In the genomic region with DNA sequence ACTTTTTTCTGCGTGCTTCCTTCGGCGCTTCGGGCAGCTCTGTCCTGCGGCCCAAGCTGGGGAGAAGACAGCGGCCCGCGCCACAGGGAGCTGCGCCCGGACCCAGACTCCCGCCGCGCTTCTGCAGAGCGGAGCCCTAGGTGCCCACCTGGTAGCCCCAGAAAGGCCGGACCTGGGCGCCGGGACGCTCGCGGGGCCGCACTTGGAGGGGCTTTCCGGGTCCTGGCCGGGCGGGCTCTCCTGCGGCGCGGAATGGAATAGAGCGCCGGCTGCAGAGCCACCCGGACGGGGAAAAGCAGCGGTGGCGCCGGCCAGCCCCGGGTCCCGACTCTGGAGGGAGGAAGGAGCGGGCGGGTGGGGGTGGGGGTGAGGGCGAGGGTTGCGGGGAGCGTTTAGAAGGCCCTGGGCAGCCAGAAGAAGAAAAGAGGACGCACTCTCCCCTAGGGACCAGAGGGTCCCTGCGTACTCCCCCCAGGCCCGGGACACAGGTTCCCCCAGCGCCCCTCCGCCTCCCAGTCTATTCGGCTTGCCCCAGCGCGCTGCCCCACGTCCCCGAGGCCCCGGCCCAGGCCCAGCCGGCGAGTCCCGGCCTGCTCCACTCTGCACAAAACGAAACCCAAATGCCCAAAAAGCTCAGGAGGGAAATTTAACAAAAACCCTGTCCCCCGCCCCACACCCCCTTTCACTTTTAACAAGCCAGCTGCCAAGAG, we compare ENCODE assay signal across 10 cellular contexts. TPM values are rescaled to one million over a fixed set of nuclear protein-coding genes. Genes with fewer than 3 reads are reported as not detected.
A peak's percentile ranks its signal among the peaks of the same experiment; 100 is the strongest.
DNase-seq lines count a peak whose midpoint lies in the region; ATAC-seq, FAIRE-seq and TF ChIP-seq lines count a peak whose summit lies in the region.
"Had no signal": no experiment of that assay in that cellular context is flagged by ENCODE, and none has a peak within 500 bp of the region (broad histone marks: within the 10 kb centered on the region; RNA-seq: fewer than 3 reads in every experiment).

No MANE protein-coding gene starts in this region.

- H3K4me1 ChIP-seq in kidney (ENCODE audit: control insufficient read depth in 1 of 2, insufficient read depth in 1 of 2, low read depth in 1 of 2, low read length in 2 of 2) (peaks cover 0 to 7% of the 10 kb centered on the region in 2 donors), small intestine (ENCODE audit: control insufficient read depth in 2 of 2, insufficient read depth in 1 of 2, low read depth in 1 of 2, low read length in 1 of 2) (no peaks in the 10 kb centered on the region)

- no peak for ATAC-seq in CD4-positive, alpha-beta T cell (ENCODE audit: poor library complexity)

- H3K27ac Mint-ChIP-seq in chondrocyte (ENCODE audit: unreplicated experiment), result peak overlapping the region; percentile 87
- no peak overlapping the region for H3K27ac Mint-ChIP-seq in CD4-positive, alpha-beta T cell
- H3K27ac Mint-ChIP-seq: activated naive CD8-positive, alpha-beta T cell; stimulated activated naive CD8-positive, alpha-beta T cell treated with anti-CD3 and anti-CD28 coated beads, Interleukin-15, Interleukin-2, amounts not matched to agents 100 ng/mL and 50 ng/mL, for 24 hours had no signal

- peaks cover 93% of the 10 kb centered on the region for H3K27me3 ChIP-seq in H7 (ENCODE audit: control insufficient read depth, insufficient read depth, low read length)
- H3K27me3 ChIP-seq in small intestine (ENCODE audit: control insufficient read depth in 2 of 2, insufficient read depth in 2 of 2, low read length in 2 of 2), result no peaks in the 10 kb centered on the region
- peaks cover 87% of the 10 kb centered on the region for H3K27me3 ChIP-seq in CD4-positive, alpha-beta T cell (ENCODE audit: control insufficient read depth, insufficient read depth, low read length)

- H3K27me3 Mint-ChIP-seq in chondrocyte (ENCODE audit: low read depth), result peaks cover 11% of the 10 kb centered on the region
- H3K27me3 Mint-ChIP-seq in CD4-positive, alpha-beta T cell, result peaks cover 57% of the 10 kb centered on the region

- H3K27ac ChIP-seq in kidney (ENCODE audit: low read depth in 2 of 2, low read length in 2 of 2), result peak overlapping the region; percentile 92 to 93
- peak overlapping the region; percentile 86 to 88 for H3K27ac ChIP-seq in small intestine (ENCODE audit: low read depth in 1 of 2, low read length in 1 of 2)
- no peak overlapping the region for H3K27ac ChIP-seq in CD4-positive, alpha-beta T cell (ENCODE audit: low read depth, low read length)

- H3K4me1 Mint-ChIP-seq in chondrocyte (ENCODE audit: low read depth), result peaks cover 23% of the 10 kb centered on the region
- H3K4me1 Mint-ChIP-seq in CD4-positive, alpha-beta T cell (ENCODE audit: low read depth), result peaks cover 16% of the 10 kb centered on the region

- peaks cover 19% of the 10 kb centered on the region for H3K36me3 Mint-ChIP-seq in chondrocyte (ENCODE audit: low read depth)
- H3K36me3 Mint-ChIP-seq in CD4-positive, alpha-beta T cell (ENCODE audit: low read depth), result no peaks in the 10 kb centered on the region
- H3K36me3 Mint-ChIP-seq: activated naive CD8-positive, alpha-beta T cell had no signal

- POLR2A ChIA-PET in CD4-positive, alpha-beta T cell (lab: Charles Lee), result no interaction called here

- DNase-seq in H7, result peak; percentile 91
- peak; percentile 87 for DNase-seq in chondrocyte (ENCODE audit: low spot score)
- peak; percentile 83 for DNase-seq in kidney
- DNase-seq in small intestine, result peak; percentile 52
- DNase-seq in dermis blood vessel endothelial cell, result no peak
- no peak for DNase-seq in CD4-positive, alpha-beta T cell
- DNase-seq in EL, result no peak
- DNase-seq in HPDE6-E6E7 (ENCODE audit: extremely low spot score), result no peak

- H3K36me3 ChIP-seq in H7 (replicated peaks; ENCODE audit: control insufficient read depth, insufficient read depth, low read length) (no peaks in the 10 kb centered on the region), kidney (ENCODE audit: control insufficient read depth in 1 of 2, insufficient read depth in 2 of 2, low read length in 2 of 2) (peaks cover 0 to 9% of the 10 kb centered on the region in 2 donors), small intestine (ENCODE audit: control insufficient read depth in 2 of 2, insufficient read depth in 2 of 2, low read length in 2 of 2) (no peaks in the 10 kb centered on the region)

- no peaks in the 10 kb centered on the region for H3K9me3 Mint-ChIP-seq in chondrocyte (ENCODE audit: low read depth)
- H3K9me3 Mint-ChIP-seq in CD4-positive, alpha-beta T cell, result no peaks in the 10 kb centered on the region
- H3K9me3 Mint-ChIP-seq: stimulated activated naive CD8-positive, alpha-beta T cell treated with anti-CD3 and anti-CD28 coated beads, Interleukin-15, Interleukin-2, amounts not matched to agents 100 ng/mL and 50 ng/mL, for 24 hours had no signal

- FAIRE-seq in kidney (lab: Jason Lieb, UNC), result no peak
- no peak for FAIRE-seq in small intestine (lab: Jason Lieb, UNC)

- intact Hi-C loops in kidney (cut with DNase I), result loop anchor here (10.0 kb wide), 1 partner anchor 908 kb away; no protein-coding TSS in a partner anchor
- intact Hi-C loops in CD4-positive, alpha-beta T cell (cut with DNase I, micrococcal nuclease), result loop anchor here in 1 of 2 experiments (5.0 kb wide), 2 partner anchors 640 to 910 kb away; no protein-coding TSS in a partner anchor

- H3K9ac ChIP-seq in kidney (ENCODE audit: low read length in 2 of 2), result peak overlapping the region; percentile 88 to 90

- H3K9me3 ChIP-seq in kidney (ENCODE audit: control insufficient read depth in 1 of 2, low read length in 2 of 2) (no peaks in the 10 kb centered on the region), small intestine (ENCODE audit: control insufficient read depth, low read depth) (no peaks in the 10 kb centered on the region)
- no peaks in the 10 kb centered on the region for H3K9me3 ChIP-seq in CD4-positive, alpha-beta T cell (ENCODE audit: control insufficient read depth, low read length)

- 4 to 17% (median 15%) methylated on average over 38 to 57 of the region's 57 CpGs for WGBS in small intestine, 3 donors

- no peak for TF ChIP-seq CTCF in chondrocyte (IDR thresholded peaks at IDR 0.05)
- no peak for TF ChIP-seq CTCF in kidney (IDR thresholded peaks at IDR 0.05; ENCODE audit: borderline replicate concordance, extremely low read depth, insufficient read depth)
- no peak for TF ChIP-seq CTCF in CD4-positive, alpha-beta T cell (IDR thresholded peaks at IDR 0.05)

- CTCF ChIA-PET in CD4-positive, alpha-beta T cell (lab: Charles Lee), result no interaction called here

- H3K4me3 Mint-ChIP-seq in chondrocyte (ENCODE audit: unreplicated experiment), result peak overlapping the region; percentile 94
- H3K4me3 Mint-ChIP-seq in CD4-positive, alpha-beta T cell, result no peak overlapping the region
- H3K4me3 Mint-ChIP-seq: activated naive CD8-positive, alpha-beta T cell; stimulated activated naive CD8-positive, alpha-beta T cell treated with anti-CD3 and anti-CD28 coated beads, Interleukin-15, Interleukin-2, amounts not matched to agents 100 ng/mL and 50 ng/mL, for 24 hours had no signal

- H3K4me3 ChIP-seq in H7 (ENCODE audit: insufficient read depth, low read depth, low read length) (peak overlapping the region; percentile 37; the same call in 1 of the 2 replicates), kidney (ENCODE audit: low read length in 2 of 2) (peak overlapping the region; percentile 77 to 88), small intestine (ENCODE audit: low read depth in 1 of 2, low read length in 2 of 2) (peak overlapping the region; percentile 26 to 52)

RNA-seq across cellular contexts. Expression of gene ZNF503, which starts 4.5 kb away (rescaled TPM):
- total RNA-seq in H7 (2014; rRNA removed; shearing (Covaris generic)), result 0.03 and 0.37 TPM in 2 replicates
- total RNA-seq in chondrocyte, result 12.3 to 26.0 TPM (median 24.8 TPM) in 3 replicates
- 34.7 TPM for total RNA-seq in kidney
- polyA plus RNA-seq in kidney (ENCODE audit: insufficient read depth, low read depth, low replicate concordance), result 45.8 TPM
- 10 to 100 TPM in 1 of 3 donors, 1 to 10 TPM in 2; 2.0 to 17.2 (median 5.9) TPM for polyA plus RNA-seq in small intestine
- 0.68 and 1.2 TPM in 2 replicates for total RNA-seq in dermis blood vessel endothelial cell
- total RNA-seq in CD4-positive, alpha-beta T cell, result under 1 TPM; 0.38 to 0.47 TPM

RNA-seq across cellular contexts. Expression of gene LRMDA, which starts 34.4 kb away (rescaled TPM):
- not detected in 2 replicates for total RNA-seq in H7 (2014; rRNA removed; shearing (Covaris generic))
- total RNA-seq in chondrocyte (0.34 to 3.5 TPM (median 2.8 TPM) in 3 replicates), kidney (23.2 TPM), dermis blood vessel endothelial cell (7.6 and 27.4 TPM in 2 replicates)
- polyA plus RNA-seq in kidney (ENCODE audit: insufficient read depth, low read depth, low replicate concordance) (48.6 TPM), small intestine (10 to 100 TPM in 1 of 3 donors, 1 to 10 TPM in 1, not detected in 1; 5.6 to 16.2 TPM)
- not detected for total RNA-seq in CD4-positive, alpha-beta T cell

Comparison
In these comparisons a context has a peak if more than half of its experiments do, and no peak if none do; other contexts are left out.
1. DNase-seq: peak in H7 (single experiment), chondrocyte (single experiment), kidney (single experiment) and small intestine (single experiment); none in dermis blood vessel endothelial cell (single experiment), CD4-positive, alpha-beta T cell (0 of 10), EL (single experiment) and HPDE6-E6E7 (single experiment).
2. Peak in every context shown above with its lines, with median percentiles within 50 percentile points of each other: H3K4me3 ChIP-seq.